8 cellular contexts compared by ENCODE assay signal in the genomic region with DNA sequence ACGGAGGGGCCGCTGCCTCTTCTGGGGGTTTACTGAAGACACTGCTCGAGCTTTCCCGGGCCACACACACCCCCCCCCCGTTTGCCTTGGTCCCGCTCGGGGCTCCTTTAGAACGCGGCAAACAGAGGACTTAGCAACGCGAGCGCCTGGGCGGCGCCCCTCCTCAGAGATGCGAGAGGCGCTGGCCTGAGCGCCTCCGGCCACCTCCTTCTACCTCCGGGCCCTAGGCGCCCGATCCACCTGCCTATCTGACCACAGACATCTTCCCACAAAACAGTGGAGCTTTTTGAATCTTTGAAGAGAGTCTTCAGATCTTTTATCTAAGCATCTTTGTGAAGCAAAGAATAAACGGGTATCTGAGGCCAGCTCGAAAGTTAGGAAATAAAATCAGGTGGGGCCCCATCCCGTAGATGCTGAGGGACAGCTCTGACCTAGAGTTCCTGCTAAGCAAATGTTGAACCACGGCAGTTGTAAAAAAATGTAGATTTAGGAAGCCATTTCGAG. TPM values are rescaled to one million over a fixed set of nuclear protein-coding genes. Genes with fewer than 3 reads are reported as not detected.
DNase-seq lines count a peak whose midpoint lies in the region; ATAC-seq and TF ChIP-seq lines count a peak whose summit lies in the region.

No MANE protein-coding gene starts in this region.

- H3K36me3 Mint-ChIP-seq in activated naive CD4-positive, alpha-beta T cell treated with anti-CD3 and anti-CD28 coated beads for 36 hours (ENCODE audit: low read depth) = no peaks in the 10 kb centered on the region
- H3K36me3 Mint-ChIP-seq in immature natural killer cell = no peaks in the 10 kb centered on the region

- H3K9ac ChIP-seq in skeletal muscle satellite cell (ENCODE audit: low read depth, low read length) = peak overlapping the region; percentile 99

- H3K27ac ChIP-seq in RWPE2 (ENCODE audit: poor library complexity, severe bottlenecking) (no peak overlapping the region), caudate nucleus (ENCODE audit: low read depth, low read length) (peak overlapping the region; percentile 94)

- peak overlapping the region; percentile 80 for H3K4me2 ChIP-seq in skeletal muscle satellite cell (ENCODE audit: low read length)

- intact Hi-C loops in activated naive CD4-positive, alpha-beta T cell treated with anti-CD3 and anti-CD28 coated beads for 36 hours (cut with micrococcal nuclease) = loop anchor here (2.0 to 5.0 kb wide), 3 partner anchors 123 to 433 kb away; partner anchors contain the start of gene SAMD13

- TF ChIP-seq CTCF in LNCaP clone FGC (IDR thresholded peaks at IDR 0.05; ENCODE audit: control insufficient read depth, extremely low read depth, insufficient read depth) (no peak), RWPE2 (IDR thresholded peaks at IDR 0.05; ENCODE audit: poor library complexity, severe bottlenecking) (no peak)

- no peaks in the 10 kb centered on the region for H3K9me3 Mint-ChIP-seq in activated naive CD4-positive, alpha-beta T cell treated with anti-CD3 and anti-CD28 coated beads for 36 hours
- no peaks in the 10 kb centered on the region for H3K9me3 Mint-ChIP-seq in immature natural killer cell

- H3K4me3 ChIP-seq in LNCaP clone FGC (ENCODE audit: low read depth, low read length) (peak overlapping the region; percentile 81), RWPE2 (ENCODE audit: severe bottlenecking) (peak overlapping the region; percentile 86), skeletal muscle satellite cell (ENCODE audit: low read length) (peak overlapping the region; percentile 98)

- peak; percentile 93 for ATAC-seq in RWPE2 (ENCODE audit: low read depth)

- H3K4me1 Mint-ChIP-seq in activated naive CD4-positive, alpha-beta T cell treated with anti-CD3 and anti-CD28 coated beads for 36 hours (ENCODE audit: low read depth) = peaks cover 7% of the 10 kb centered on the region
- H3K4me1 Mint-ChIP-seq in immature natural killer cell = peaks cover 11 to 13% of the 10 kb centered on the region in 2 donors

- peak; percentile 55 for DNase-seq in activated naive CD4-positive, alpha-beta T cell treated with anti-CD3 and anti-CD28 coated beads for 36 hours
- no peak for DNase-seq in activated naive CD4-positive, alpha-beta T cell treated with Interleukin-2 at 50 U/mL for 16 hours
- DNase-seq in HCEC 1CT = peak; percentile 81
- peak; percentile 56 for DNase-seq in LNCaP clone FGC (ENCODE audit: low read depth)
- peak; percentile 70 for DNase-seq in RWPE2 (ENCODE audit: low spot score)
- peak in 45 of 61 donors; percentile 49 to 96 (median 87) for DNase-seq in caudate nucleus (lab: John Stamatoyannopoulos, UW)
- no peak for DNase-seq in immature natural killer cell

- CTCF ChIA-PET in activated naive CD4-positive, alpha-beta T cell treated with anti-CD3 and anti-CD28 coated beads for 36 hours (lab: Charles Lee) = interaction anchor here (0.6 kb wide), 1 partner anchor 1582 kb away, joined by 3 read pairs; no protein-coding TSS in a partner anchor

- H3K27ac Mint-ChIP-seq in activated naive CD4-positive, alpha-beta T cell treated with anti-CD3 and anti-CD28 coated beads for 36 hours = no peak overlapping the region
- H3K27ac Mint-ChIP-seq in immature natural killer cell = peak overlapping the region in 2 of 6 donors; percentile 47 to 71

- H3K27me3 ChIP-seq in RWPE2 (ENCODE audit: insufficient read depth, poor library complexity, severe bottlenecking) (no peaks in the 10 kb centered on the region), skeletal muscle satellite cell (ENCODE audit: control insufficient read depth, insufficient read depth, low read length) (no peaks in the 10 kb centered on the region)

- no peaks in the 10 kb centered on the region for H3K9me3 ChIP-seq in RWPE2 (ENCODE audit: severe bottlenecking)
- no peaks in the 10 kb centered on the region for H3K9me3 ChIP-seq in skeletal muscle satellite cell (replicated peaks; ENCODE audit: low read length)

- H3K4me1 ChIP-seq in RWPE2 (ENCODE audit: insufficient read depth, poor library complexity, severe bottlenecking) (peaks cover 5% of the 10 kb centered on the region), skeletal muscle satellite cell (ENCODE audit: control insufficient read depth, insufficient read depth, low read length) (peaks cover 26% of the 10 kb centered on the region)

- H3K27me3 Mint-ChIP-seq in activated naive CD4-positive, alpha-beta T cell treated with anti-CD3 and anti-CD28 coated beads for 36 hours (ENCODE audit: low read depth) = peaks cover 53% of the 10 kb centered on the region
- peaks cover 5 to 28% (median 15%) of the 10 kb centered on the region in 3 donors for H3K27me3 Mint-ChIP-seq in immature natural killer cell (ENCODE audit: low read depth in 3 of 3)

- peak overlapping the region; percentile 74 for H3K4me3 Mint-ChIP-seq in activated naive CD4-positive, alpha-beta T cell treated with anti-CD3 and anti-CD28 coated beads for 36 hours
- peak overlapping the region; percentile 80 to 90 (median 86) for H3K4me3 Mint-ChIP-seq in immature natural killer cell

- H3K36me3 ChIP-seq in RWPE2 (ENCODE audit: low read depth) (no peaks in the 10 kb centered on the region), skeletal muscle satellite cell (ENCODE audit: insufficient read depth, low read length) (no peaks in the 10 kb centered on the region)

RNA-seq across cellular contexts. Expression of gene TTLL7, which starts 0.4 kb away (rescaled TPM):
- total RNA-seq in activated naive CD4-positive, alpha-beta T cell treated with anti-CD3 and anti-CD28 coated beads for 36 hours = not detected
- 1 to 10 TPM in 1 of 3 donors, under 1 TPM in 2; 0.46 to 1.9 (median 0.69) TPM for polyA plus RNA-seq in immature natural killer cell
- total RNA-seq in skeletal muscle satellite cell (2012; rRNA removed) = 6.6 TPM in 2 replicates

Comparison
In these comparisons a context has a peak if more than half of its experiments do, and no peak if none do; other contexts are left out.
1. DNase-seq: peak in activated naive CD4-positive, alpha-beta T cell treated with anti-CD3 and anti-CD28 coated beads for 36 hours (single experiment), HCEC 1CT (single experiment), LNCaP clone FGC (single experiment), RWPE2 (single experiment) and caudate nucleus (45 of 61); none in activated naive CD4-positive, alpha-beta T cell treated with Interleukin-2 at 50 U/mL for 16 hours (single experiment) and immature natural killer cell (0 of 3).
2. Peak in every context shown above with its lines, with median percentiles within 50 percentile points of each other: H3K4me3 ChIP-seq.